In genomic region chr9:18185196-18185595, GRCh38 we compare ENCODE assay signal across 1 cellular context.
TF ChIP-seq lines count a peak whose summit lies in the region.

No MANE protein-coding gene starts in this region.

TF ChIP-seq in HEK293, 187 proteins besides CTCF, POLR2A, EP300 and RAD21 (continued from another document):
- TF ChIP-seq ELK4 (IDR thresholded peaks at IDR 0.05; ENCODE audit: borderline replicate concordance, low read depth, low read length) (no peak), ZNF133 (tag by site-specific recombination; IDR thresholded peaks at IDR 0.05) (no peak), ZNF335 (tag by site-specific recombination; conservative IDR thresholded peaks at IDR 0.05) (peak; percentile 82), KLF9 (tag by site-specific recombination; IDR thresholded peaks at IDR 0.05; ENCODE audit: low read depth) (no peak), HIC1 (tag by site-specific recombination; IDR thresholded peaks at IDR 0.05) (no peak), ZNF184 (tag by site-specific recombination; IDR thresholded peaks at IDR 0.05) (no peak), ZEB2 (tag by site-specific recombination; IDR thresholded peaks at IDR 0.05) (no peak), ZNF10 (tag by site-specific recombination; IDR thresholded peaks at IDR 0.05) (peak; percentile 79), ZNF155 (tag by site-specific recombination; IDR thresholded peaks at IDR 0.05) (no peak), SCRT2 (tag by site-specific recombination; IDR thresholded peaks at IDR 0.05) (peak; percentile 83)
- TF ChIP-seq, protein P1, sequence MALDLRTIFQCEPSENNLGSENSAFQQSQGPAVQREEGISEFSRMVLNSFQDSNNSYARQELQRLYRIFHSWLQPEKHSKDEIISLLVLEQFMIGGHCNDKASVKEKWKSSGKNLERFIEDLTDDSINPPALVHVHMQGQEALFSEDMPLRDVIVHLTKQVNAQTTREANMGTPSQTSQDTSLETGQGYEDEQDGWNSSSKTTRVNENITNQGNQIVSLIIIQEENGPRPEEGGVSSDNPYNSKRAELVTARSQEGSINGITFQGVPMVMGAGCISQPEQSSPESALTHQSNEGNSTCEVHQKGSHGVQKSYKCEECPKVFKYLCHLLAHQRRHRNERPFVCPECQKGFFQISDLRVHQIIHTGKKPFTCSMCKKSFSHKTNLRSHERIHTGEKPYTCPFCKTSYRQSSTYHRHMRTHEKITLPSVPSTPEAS (tag by site-specific recombination; IDR thresholded peaks at IDR 0.05), result no peak
